Comparison of ENCODE assay signal across 8 cellular contexts in genomic region chr1:156748670-156749428, GRCh38.
DNase-seq lines count a peak whose midpoint lies in the region; ATAC-seq and TF ChIP-seq lines count a peak whose summit lies in the region.

No MANE protein-coding gene starts in this region.

- H3K27ac Mint-ChIP-seq in stimulated activated effector memory CD8-positive, alpha-beta T cell treated with anti-CD3 and anti-CD28 coated beads, Interleukin-12 subunit alpha, Interleukin-12 subunit beta, amount 100 ng/mL, for 72 hours: peak overlapping the region; percentile 98

- no peaks in the 10 kb centered on the region for H3K9me3 Mint-ChIP-seq in stimulated activated effector memory CD8-positive, alpha-beta T cell treated with anti-CD3 and anti-CD28 coated beads, Interleukin-12 subunit alpha, Interleukin-12 subunit beta, amount 100 ng/mL, for 72 hours

- peaks cover 88% of the 10 kb centered on the region for H3K79me2 ChIP-seq in MM.1S (ENCODE audit: low read length)

- peak overlapping the region; percentile 88 for H3K9ac ChIP-seq in MM.1S (ENCODE audit: low read length)

- peak overlapping the region; percentile 81 for H3K4me2 ChIP-seq in MM.1S (ENCODE audit: low read depth, low read length)

- peaks cover 76% of the 10 kb centered on the region for H3K36me3 Mint-ChIP-seq in stimulated activated effector memory CD8-positive, alpha-beta T cell treated with anti-CD3 and anti-CD28 coated beads, Interleukin-12 subunit alpha, Interleukin-12 subunit beta, amount 100 ng/mL, for 72 hours

- no peak for TF ChIP-seq CTCF in MM.1S (IDR thresholded peaks at IDR 0.05; ENCODE audit: low read length)

- H3K4me3 ChIP-seq in MM.1S (ENCODE audit: low read length) (peak overlapping the region; percentile 86), iPS-18c (ENCODE audit: insufficient read depth, low read depth, low read length) (peak overlapping the region; percentile 38)

- H3K27ac ChIP-seq in MM.1S (ENCODE audit: low read length): peak overlapping the region; percentile 73

- H3K4me3 Mint-ChIP-seq in stimulated activated effector memory CD8-positive, alpha-beta T cell treated with anti-CD3 and anti-CD28 coated beads, Interleukin-12 subunit alpha, Interleukin-12 subunit beta, amount 100 ng/mL, for 72 hours: peak overlapping the region; percentile 87

- ATAC-seq in stimulated activated effector memory CD8-positive, alpha-beta T cell treated with anti-CD3 and anti-CD28 coated beads, Interleukin-12 subunit alpha, Interleukin-12 subunit beta, amount 100 ng/mL, for 72 hours: no peak

- H3K36me3 ChIP-seq in MM.1S (replicated peaks; ENCODE audit: insufficient read depth, low read length): no peaks in the 10 kb centered on the region

- H3K9me2 ChIP-seq in MM.1S (replicated peaks; ENCODE audit: insufficient read depth, low read length): no peaks in the 10 kb centered on the region

- no peaks in the 10 kb centered on the region for H3K27me3 ChIP-seq in MM.1S (replicated peaks; ENCODE audit: insufficient read depth, low read length)

- no peak overlapping the region for H2AFZ ChIP-seq in MM.1S (ENCODE audit: low read length)

- H3K4me1 Mint-ChIP-seq in stimulated activated effector memory CD8-positive, alpha-beta T cell treated with anti-CD3 and anti-CD28 coated beads, Interleukin-12 subunit alpha, Interleukin-12 subunit beta, amount 100 ng/mL, for 72 hours: peaks cover 73% of the 10 kb centered on the region

- H4K20me1 ChIP-seq in MM.1S (ENCODE audit: insufficient read depth, low read length): no peaks in the 10 kb centered on the region

- H3K9me3 ChIP-seq in MM.1S (replicated peaks; ENCODE audit: insufficient read depth, low read length) (no peaks in the 10 kb centered on the region), iPS-18c (ENCODE audit: control insufficient read depth, insufficient read depth, low read length) (no peaks in the 10 kb centered on the region)

- peaks cover 43% of the 10 kb centered on the region for H3K4me1 ChIP-seq in MM.1S (ENCODE audit: low read length)

- peaks cover 47% of the 10 kb centered on the region for H3F3A ChIP-seq in MM.1S (ENCODE audit: insufficient read depth, low read length)

- DNase-seq in GF-D8 (lab: John Stamatoyannopoulos, UW) (peak; percentile 86), MM.1S (no peak), anterior cingulate cortex (lab: John Stamatoyannopoulos, UW) (peak in 40 of 58 donors; percentile 11 to 59 (median 30)), NCI-H1417 (lab: John Stamatoyannopoulos, UW) (no peak), NCI-H2171 (lab: John Stamatoyannopoulos, UW) (no peak), NCI-H1436 (lab: John Stamatoyannopoulos, UW) (no peak)
- DNase-seq in stimulated activated effector memory CD8-positive, alpha-beta T cell treated with anti-CD3 and anti-CD28 coated beads, Interleukin-12 subunit alpha, Interleukin-12 subunit beta, amount 100 ng/mL, for 72 hours (ENCODE audit: low spot score in 2 of 2): no peak

Comparison
In these comparisons a context has a peak if more than half of its experiments do, and no peak if none do; other contexts are left out.
1. DNase-seq: peak in GF-D8 (single experiment) and anterior cingulate cortex (40 of 58); none in MM.1S (single experiment), stimulated activated effector memory CD8-positive, alpha-beta T cell treated with anti-CD3 and anti-CD28 coated beads, Interleukin-12 subunit alpha, Interleukin-12 subunit beta, amount 100 ng/mL, for 72 hours (0 of 2), NCI-H1417 (0 of 3), NCI-H2171 (single experiment) and NCI-H1436 (single experiment).